Comparison of ENCODE assay signal across 9 cellular contexts in the genomic region with DNA sequence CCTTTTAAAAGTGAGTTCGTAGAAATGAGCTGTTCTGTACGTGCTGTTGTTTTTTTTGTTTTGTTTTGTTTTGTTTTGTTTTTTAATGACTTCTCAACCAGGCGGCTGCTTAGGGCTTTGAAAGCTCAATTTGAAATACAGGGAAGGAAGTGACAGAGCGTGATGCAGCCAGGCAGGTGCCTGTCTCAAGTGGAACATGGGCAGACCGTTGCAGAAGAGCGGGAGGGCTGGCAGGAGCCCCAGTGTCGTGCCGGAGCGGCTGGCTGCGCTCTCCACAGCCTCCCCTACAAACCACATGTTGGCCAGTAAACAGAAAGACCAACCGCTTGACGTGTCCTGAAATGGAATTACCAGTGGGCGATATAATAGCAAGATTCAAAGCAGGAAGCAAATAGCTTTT.
DNase-seq lines count a peak whose midpoint lies in the region; ATAC-seq and TF ChIP-seq lines count a peak whose summit lies in the region.
"Had no signal": no experiment of that assay in that cellular context is flagged by ENCODE, and none has a peak within 500 bp of the region (broad histone marks: within the 10 kb centered on the region; RNA-seq: fewer than 3 reads in every experiment).

No MANE protein-coding gene starts in this region.

- peak; percentile 59 for ATAC-seq in GM19324 (IDR thresholded peaks at IDR 0.05; ENCODE audit: low FRiP score, unreplicated experiment)
- peak; percentile 39 for ATAC-seq in activated CD8-positive, alpha-beta T cell treated with anti-CD3 and anti-CD28 coated beads, Interleukin-2, amount 10 ng/mL, durations not matched to agents 7 days and 5 days
- ATAC-seq: left colon had no signal

- POLR2A ChIA-PET in activated CD8-positive, alpha-beta T cell treated with anti-CD3 and anti-CD28 coated beads, Interleukin-2, amount 10 ng/mL, durations not matched to agents 7 days and 5 days (lab: Charles Lee) = no interaction called here
- POLR2A ChIA-PET in activated CD4-positive, alpha-beta memory T cell treated with anti-CD3 and anti-CD28 coated beads, Interleukin-2, amount 10 ng/mL, durations not matched to agents 7 days and 5 days (lab: Charles Lee) = no interaction called here

- CTCF ChIA-PET in activated CD8-positive, alpha-beta T cell treated with anti-CD3 and anti-CD28 coated beads, Interleukin-2, amount 10 ng/mL, durations not matched to agents 7 days and 5 days (lab: Charles Lee) = interaction anchor here (0.9 kb wide), 1 partner anchor 333 kb away, joined by 3 read pairs; no protein-coding TSS in a partner anchor
- CTCF ChIA-PET in activated CD4-positive, alpha-beta memory T cell treated with anti-CD3 and anti-CD28 coated beads, Interleukin-2, amount 10 ng/mL, durations not matched to agents 7 days and 5 days (lab: Charles Lee) = no interaction called here

- no peak for TF ChIP-seq CTCF in progenitor cell of endocrine pancreas (IDR thresholded peaks at IDR 0.05; ENCODE audit: unreplicated experiment)

- H3K36me3 Mint-ChIP-seq in activated CD8-positive, alpha-beta T cell treated with anti-CD3 and anti-CD28 coated beads, Interleukin-2, amount 10 ng/mL, durations not matched to agents 7 days and 5 days (ENCODE audit: low read depth) = no peaks in the 10 kb centered on the region
- no peaks in the 10 kb centered on the region for H3K36me3 Mint-ChIP-seq in activated CD4-positive, alpha-beta memory T cell treated with anti-CD3 and anti-CD28 coated beads, Interleukin-2, amount 10 ng/mL, durations not matched to agents 7 days and 5 days (ENCODE audit: low read depth)
- H3K36me3 Mint-ChIP-seq in progenitor cell of endocrine pancreas (ENCODE audit: insufficient read depth) = no peaks in the 10 kb centered on the region

- no peaks in the 10 kb centered on the region for H3K27me3 Mint-ChIP-seq in activated CD8-positive, alpha-beta T cell treated with anti-CD3 and anti-CD28 coated beads, Interleukin-2, amount 10 ng/mL, durations not matched to agents 7 days and 5 days (ENCODE audit: low read depth)
- H3K27me3 Mint-ChIP-seq in activated CD4-positive, alpha-beta memory T cell treated with anti-CD3 and anti-CD28 coated beads, Interleukin-2, amount 10 ng/mL, durations not matched to agents 7 days and 5 days = peaks cover 7% of the 10 kb centered on the region
- H3K27me3 Mint-ChIP-seq in progenitor cell of endocrine pancreas = no peaks in the 10 kb centered on the region

- peaks cover 15% of the 10 kb centered on the region for H3K4me1 Mint-ChIP-seq in activated CD8-positive, alpha-beta T cell treated with anti-CD3 and anti-CD28 coated beads, Interleukin-2, amount 10 ng/mL, durations not matched to agents 7 days and 5 days (ENCODE audit: low read depth)
- peaks cover 5% of the 10 kb centered on the region for H3K4me1 Mint-ChIP-seq in activated CD4-positive, alpha-beta memory T cell treated with anti-CD3 and anti-CD28 coated beads, Interleukin-2, amount 10 ng/mL, durations not matched to agents 7 days and 5 days
- peaks cover 10% of the 10 kb centered on the region for H3K4me1 Mint-ChIP-seq in progenitor cell of endocrine pancreas (ENCODE audit: low read depth)

- H3K4me3 Mint-ChIP-seq in activated CD8-positive, alpha-beta T cell treated with anti-CD3 and anti-CD28 coated beads, Interleukin-2, amount 10 ng/mL, durations not matched to agents 7 days and 5 days = no peak overlapping the region
- no peak overlapping the region for H3K4me3 Mint-ChIP-seq in activated CD4-positive, alpha-beta memory T cell treated with anti-CD3 and anti-CD28 coated beads, Interleukin-2, amount 10 ng/mL, durations not matched to agents 7 days and 5 days
- H3K4me3 Mint-ChIP-seq in progenitor cell of endocrine pancreas (ENCODE audit: low read depth) = no peak overlapping the region

- peak; percentile 100 for DNase-seq in AML-193 (lab: John Stamatoyannopoulos, UW)
- peak; percentile 70 for DNase-seq in M059J (ENCODE audit: low read depth)
- DNase-seq in activated CD8-positive, alpha-beta T cell treated with anti-CD3 and anti-CD28 coated beads, Interleukin-2, amount 10 ng/mL, durations not matched to agents 7 days and 5 days = no peak
- DNase-seq in mesenteric fat pad (ENCODE audit: low spot score) = peak; percentile 89
- no peak for DNase-seq in activated CD4-positive, alpha-beta memory T cell treated with anti-CD3 and anti-CD28 coated beads, Interleukin-2, amount 10 ng/mL, durations not matched to agents 7 days and 5 days
- DNase-seq in progenitor cell of endocrine pancreas (ENCODE audit: low spot score, unreplicated experiment) = no peak
- DNase-seq in NCI-H146 (lab: John Stamatoyannopoulos, UW) = no peak

- H3K27ac Mint-ChIP-seq in activated CD8-positive, alpha-beta T cell treated with anti-CD3 and anti-CD28 coated beads, Interleukin-2, amount 10 ng/mL, durations not matched to agents 7 days and 5 days = peak overlapping the region; percentile 35
- no peak overlapping the region for H3K27ac Mint-ChIP-seq in activated CD4-positive, alpha-beta memory T cell treated with anti-CD3 and anti-CD28 coated beads, Interleukin-2, amount 10 ng/mL, durations not matched to agents 7 days and 5 days
- H3K27ac Mint-ChIP-seq in progenitor cell of endocrine pancreas = no peak overlapping the region

- no peaks in the 10 kb centered on the region for H3K9me3 Mint-ChIP-seq in activated CD8-positive, alpha-beta T cell treated with anti-CD3 and anti-CD28 coated beads, Interleukin-2, amount 10 ng/mL, durations not matched to agents 7 days and 5 days (ENCODE audit: insufficient read depth)
- no peaks in the 10 kb centered on the region for H3K9me3 Mint-ChIP-seq in activated CD4-positive, alpha-beta memory T cell treated with anti-CD3 and anti-CD28 coated beads, Interleukin-2, amount 10 ng/mL, durations not matched to agents 7 days and 5 days
- no peaks in the 10 kb centered on the region for H3K9me3 Mint-ChIP-seq in progenitor cell of endocrine pancreas (ENCODE audit: low read depth)

Comparison
In these comparisons a context has a peak if more than half of its experiments do, and no peak if none do; other contexts are left out.
1. DNase-seq: peak in AML-193 (2 of 2), M059J (single experiment) and mesenteric fat pad (single experiment); none in activated CD8-positive, alpha-beta T cell treated with anti-CD3 and anti-CD28 coated beads, Interleukin-2, amount 10 ng/mL, durations not matched to agents 7 days and 5 days (single experiment), activated CD4-positive, alpha-beta memory T cell treated with anti-CD3 and anti-CD28 coated beads, Interleukin-2, amount 10 ng/mL, durations not matched to agents 7 days and 5 days (single experiment), progenitor cell of endocrine pancreas (single experiment) and NCI-H146 (single experiment).